Comparison of ENCODE assay signal across 21 cellular contexts in genomic region chr4:998096-998691, GRCh38. TPM values are rescaled to one million over a fixed set of nuclear protein-coding genes. Genes with fewer than 3 reads are reported as not detected.
A peak's percentile ranks its signal among the peaks of the same experiment; 100 is the strongest.
DNase-seq lines count a peak whose midpoint lies in the region; TF ChIP-seq lines count a peak whose summit lies in the region.
"Had no signal": no experiment of that assay in that cellular context is flagged by ENCODE, and none has a peak within 500 bp of the region (broad histone marks: within the 10 kb centered on the region; RNA-seq: fewer than 3 reads in every experiment).

No MANE protein-coding gene starts in this region.

- H3K27me3 Mint-ChIP-seq in brain: peaks cover 12% of the 10 kb centered on the region

- no peak overlapping the region for H4K8ac ChIP-seq in neuronal stem cell (ENCODE audit: low read depth, low read length)

- H3K27ac Mint-ChIP-seq in brain: peak overlapping the region in 1 of 5 experiments; percentile 72
- H3K27ac Mint-ChIP-seq: activated naive CD8-positive, alpha-beta T cell treated with anti-CD3 and anti-CD28 coated beads, Interleukin-2, amount 10 ng/mL, durations not matched to agents 7 days and 5 days; stimulated activated memory B cell treated with anti-CD40 and anti-IgM and Interleukin-4, amounts not matched to agents 10 μg/mL and 1 μg/mL and 100 μg/mL, for 72 hours had no signal

- intact Hi-C loops in esophagus squamous epithelium (cut with DNase I): no loop called here

- H3K27ac ChIP-seq in HEK293 (ENCODE audit: extremely low read depth, low read depth, low read length) (no peak overlapping the region), neuronal stem cell (replicated peaks; ENCODE audit: low read length) (no peak overlapping the region), esophagus squamous epithelium (no peak overlapping the region)
- H3K27ac ChIP-seq: 22Rv1, foreskin keratinocyte, neutrophil, psoas muscle had no signal

- CTCF ChIA-PET in HEK293 (lab: Yijun Ruan, JAX): interaction anchor here (0.7 kb wide), 1 partner anchor 695 kb away, joined by 3 read pairs; no protein-coding TSS in a partner anchor

- H2AK5ac ChIP-seq in neuronal stem cell (ENCODE audit: low read depth, low read length): peak overlapping the region; percentile 81

- H2BK120ac ChIP-seq in neuronal stem cell (ENCODE audit: low read depth, low read length): peak overlapping the region; percentile 96

- peak overlapping the region; percentile 90 for H2BK5ac ChIP-seq in neuronal stem cell (ENCODE audit: low read length)

- peak overlapping the region; percentile 44 for H3K23ac ChIP-seq in neuronal stem cell (ENCODE audit: low read depth, low read length, poor library complexity)

- peak overlapping the region; percentile 81 for H2BK15ac ChIP-seq in neuronal stem cell (ENCODE audit: low read length)

- H3K14ac ChIP-seq in neuronal stem cell (ENCODE audit: low read length): no peak overlapping the region

- H3K4me1 Mint-ChIP-seq in brain: peaks cover 17% of the 10 kb centered on the region
- H3K4me1 Mint-ChIP-seq: activated naive CD8-positive, alpha-beta T cell treated with anti-CD3 and anti-CD28 coated beads, Interleukin-2, amount 10 ng/mL, durations not matched to agents 7 days and 5 days had no signal

- H3K4me2 ChIP-seq in neuronal stem cell (ENCODE audit: insufficient read depth, low read length, poor library complexity, severe bottlenecking): no peak overlapping the region

- H3K4me3 ChIP-seq in HEK293 (ENCODE audit: low read depth, low read length) (no peak overlapping the region), neuronal stem cell (ENCODE audit: low read length in 2 of 2) (peak overlapping the region in 1 of 2 donors; percentile 19), esophagus squamous epithelium (no peak overlapping the region)
- H3K4me3 ChIP-seq: mucosa of descending colon had no signal

- TF ChIP-seq CTCF in HEK293 (tag by site-specific recombination; IDR thresholded peaks at IDR 0.05) (no peak), brain (conservative IDR thresholded peaks at IDR 0.05) (no peak), esophagus squamous epithelium (IDR thresholded peaks at IDR 0.05) (no peak)

- DNase-seq in DMS53 (lab: John Stamatoyannopoulos, UW) (peak; percentile 59), DMS53 treated with DMSO at 0.1 percent for 48 hours (lab: John Stamatoyannopoulos, UW; ENCODE audit: unreplicated experiment) (no peak), neuronal stem cell (ENCODE audit: low spot score) (no peak), 8988T (no peak), esophagus squamous epithelium (lab: John Stamatoyannopoulos, UW) (no peak), NCI-H2081 treated with DMSO at 0.1 percent for 48 hours (lab: John Stamatoyannopoulos, UW) (no peak)
- DNase-seq: activated naive CD8-positive, alpha-beta T cell treated with anti-CD3 and anti-CD28 coated beads, Interleukin-2, amount 10 ng/mL, durations not matched to agents 7 days and 5 days; foreskin keratinocyte; GOT3; hippocampal formation; NCI-H1436; NCI-H524 treated with DMSO at 0.1 percent for 48 hours; psoas muscle; RPMI8226; small intestine had no signal

- H3K36me3 Mint-ChIP-seq in brain: no peaks in the 10 kb centered on the region
- H3K36me3 Mint-ChIP-seq: activated naive CD8-positive, alpha-beta T cell treated with anti-CD3 and anti-CD28 coated beads, Interleukin-2, amount 10 ng/mL, durations not matched to agents 7 days and 5 days; stimulated activated memory B cell treated with anti-CD40 and anti-IgM and Interleukin-4, amounts not matched to agents 10 μg/mL and 1 μg/mL and 100 μg/mL, for 72 hours had no signal

- H3K27me3 ChIP-seq in neuronal stem cell (ENCODE audit: control insufficient read depth in 3 of 3, insufficient read depth in 3 of 3, low read depth in 1 of 3, low read length in 3 of 3) (peaks cover 24 to 70% (median 65%) of the 10 kb centered on the region in 3 experiments), esophagus squamous epithelium (peaks cover 17 to 78% (median 25%) of the 10 kb centered on the region in 4 donors)

- TF ChIP-seq POLR2A in esophagus squamous epithelium (IDR thresholded peaks at IDR 0.05): no peak

- H3K9me3 Mint-ChIP-seq in brain: no peaks in the 10 kb centered on the region
- H3K9me3 Mint-ChIP-seq: activated naive CD8-positive, alpha-beta T cell treated with anti-CD3 and anti-CD28 coated beads, Interleukin-2, amount 10 ng/mL, durations not matched to agents 7 days and 5 days had no signal

- H3K4ac ChIP-seq in neuronal stem cell (ENCODE audit: low read length): no peak overlapping the region

- no peaks in the 10 kb centered on the region; the same call in 1 of the 2 replicates for H3K4me1 ChIP-seq in HEK293 (ENCODE audit: control insufficient read depth, insufficient read depth, low read length)
- peaks cover 6 to 10% of the 10 kb centered on the region in 2 donors for H3K4me1 ChIP-seq in neuronal stem cell (ENCODE audit: control insufficient read depth in 2 of 2, insufficient read depth in 1 of 2, low read depth in 1 of 2, low read length in 2 of 2)
- peaks cover 11 to 42% (median 27%) of the 10 kb centered on the region in 3 donors for H3K4me1 ChIP-seq in esophagus squamous epithelium
- H3K4me1 ChIP-seq: foreskin keratinocyte had no signal

- H2BK12ac ChIP-seq in neuronal stem cell (ENCODE audit: low read length): no peak overlapping the region

- H3K18ac ChIP-seq in neuronal stem cell (ENCODE audit: low read length): peak overlapping the region; percentile 20

- WGBS in neuronal stem cell (ENCODE audit: extremely low coverage in 2 of 2, insufficient read length in 2 of 2, insufficient replicate concordance in 1 of 2), 2 donors: no CpG with 5 or more reads among the region's 12 CpGs
- 29 to 38% methylated on average over 5 to 7 of the region's 12 CpGs for WGBS in esophagus squamous epithelium, 2 donors

- H2AFZ ChIP-seq in neuronal stem cell (ENCODE audit: low read length): no peak overlapping the region

- peak overlapping the region; percentile 24 to 57 (median 51) for H3K4me3 Mint-ChIP-seq in brain
- H3K4me3 Mint-ChIP-seq: activated naive CD8-positive, alpha-beta T cell treated with anti-CD3 and anti-CD28 coated beads, Interleukin-2, amount 10 ng/mL, durations not matched to agents 7 days and 5 days; stimulated activated memory B cell treated with anti-CD40 and anti-IgM and Interleukin-4, amounts not matched to agents 10 μg/mL and 1 μg/mL and 100 μg/mL, for 72 hours had no signal

- H3K9me3 ChIP-seq in HEK293 (ENCODE audit: control insufficient read depth, insufficient read depth, low read depth, low read length) (no peaks in the 10 kb centered on the region), neuronal stem cell (replicated peaks in 1 of 2; ENCODE audit: control insufficient read depth in 2 of 2, insufficient read depth in 1 of 2, low read depth in 1 of 2, low read length in 2 of 2) (peaks cover 2 to 6% of the 10 kb centered on the region in 2 donors), esophagus squamous epithelium (no peaks in the 10 kb centered on the region)
- H3K9me3 ChIP-seq: mucosa of descending colon, neutrophil, psoas muscle had no signal

- H3K36me3 ChIP-seq in HEK293 (ENCODE audit: control insufficient read depth in 2 of 2, insufficient read depth in 1 of 2, low read length in 2 of 2) (no peaks in the 10 kb centered on the region), neuronal stem cell (replicated peaks in 1 of 2; ENCODE audit: control insufficient read depth in 2 of 2, insufficient read depth in 2 of 2, low read length in 2 of 2) (no peaks in the 10 kb centered on the region), esophagus squamous epithelium (no peaks in the 10 kb centered on the region)
- H3K36me3 ChIP-seq: neutrophil had no signal

- peaks cover 2% of the 10 kb centered on the region for H3K79me1 ChIP-seq in neuronal stem cell (ENCODE audit: low read depth, low read length)

- peak overlapping the region; percentile 21 for H3K9ac ChIP-seq in neuronal stem cell (ENCODE audit: low read depth, low read length, poor library complexity)

- POLR2A ChIA-PET in HEK293 (lab: Yijun Ruan, JAX): no interaction called here

- H4K91ac ChIP-seq in neuronal stem cell (ENCODE audit: low read depth, low read length, poor library complexity): no peak overlapping the region

TF ChIP-seq in HEK293, 187 proteins besides CTCF, POLR2A, EP300 and RAD21 (continues in another document):
- TF ChIP-seq KLF1 (tag by site-specific recombination; IDR thresholded peaks at IDR 0.05): peak; percentile 72
- TF ChIP-seq GLI4 (tag by site-specific recombination; IDR thresholded peaks at IDR 0.05): no peak
- no peak for TF ChIP-seq ZNF585B (tag by site-specific recombination; IDR thresholded peaks at IDR 0.05)

RNA-seq across cellular contexts. Expression of gene SLC26A1, which starts 5.0 kb away (rescaled TPM):
- not detected for polyA plus RNA-seq in brain (ENCODE audit: insufficient read depth, low read depth, low replicate concordance)
- polyA plus RNA-seq in neuronal stem cell (2013, experiment 1 of 2): 0.13 TPM
- polyA plus RNA-seq in neuronal stem cell (2013, experiment 2 of 2): 0.15 TPM
- not detected for total RNA-seq in esophagus squamous epithelium
- total RNA-seq: foreskin keratinocyte had no signal
- polyA plus RNA-seq: foreskin keratinocyte had no signal

RNA-seq across cellular contexts. Expression of gene IDUA, which starts 11.3 kb away (rescaled TPM):
- polyA plus RNA-seq in brain (ENCODE audit: insufficient read depth, low read depth, low replicate concordance): 3.6 TPM
- polyA plus RNA-seq in neuronal stem cell (2013, experiment 1 of 2): 6.9 TPM
- polyA plus RNA-seq in neuronal stem cell (2013, experiment 2 of 2): 5.7 TPM
- total RNA-seq in esophagus squamous epithelium: 10 to 100 TPM in 2 of 4 donors, 1 to 10 TPM in 2; 4.3 to 20.5 (median 14.1) TPM

RNA-seq across cellular contexts. Expression of gene FGFRL1, which starts 13.2 kb away (rescaled TPM):
- 14.7 TPM for polyA plus RNA-seq in brain (ENCODE audit: insufficient read depth, low read depth, low replicate concordance)
- 67.8 TPM for polyA plus RNA-seq in neuronal stem cell (2013, experiment 1 of 2)
- 66.3 TPM for polyA plus RNA-seq in neuronal stem cell (2013, experiment 2 of 2)
- total RNA-seq in esophagus squamous epithelium: 10 to 100 TPM in 1 of 4 donors, 1 to 10 TPM in 3; 2.8 to 10.1 (median 4.7) TPM

RNA-seq across cellular contexts. Expression of gene DGKQ, which starts 24.8 kb away (rescaled TPM):
- polyA plus RNA-seq in brain (ENCODE audit: insufficient read depth, low read depth, low replicate concordance): 4.4 TPM
- 5.4 TPM for polyA plus RNA-seq in neuronal stem cell (2013, experiment 1 of 2)
- 5.2 TPM for polyA plus RNA-seq in neuronal stem cell (2013, experiment 2 of 2)
- 10 to 100 TPM in 2 of 4 donors, 1 to 10 TPM in 2; 9.5 to 12.0 (median 10.7) TPM for total RNA-seq in esophagus squamous epithelium
